In genomic region chr21:45309069-45309521, GRCh38 we compare ENCODE assay signal across 8 cellular contexts. TPM values are rescaled to one million over a fixed set of nuclear protein-coding genes. Genes with fewer than 3 reads are reported as not detected.
DNase-seq lines count a peak whose midpoint lies in the region; ATAC-seq and TF ChIP-seq lines count a peak whose summit lies in the region.

No MANE protein-coding gene starts in this region.

- TF ChIP-seq CTCF in fibroblast of the aortic adventitia (IDR thresholded peaks at IDR 0.05; ENCODE audit: insufficient read depth, low read length) (peak; percentile 72), omental fat pad (IDR thresholded peaks at IDR 0.05) (peak in 1 of 3 donors; percentile 9)

- H3K4me3 ChIP-seq in fibroblast of the aortic adventitia (ENCODE audit: low read depth, low read length), result no peak overlapping the region

- DNase-seq in GM03348 (ENCODE audit: low spot score), result peak; percentile 65
- DNase-seq in NCI-H1048 (lab: John Stamatoyannopoulos, UW), result peak; percentile 52
- peak; percentile 53 for DNase-seq in activated T-cell treated with anti-CD3 and anti-CD28 coated beads, Interleukin-2, amount 50 U/mL, for 1 hour
- peak; percentile 44 for DNase-seq in fibroblast of the aortic adventitia (ENCODE audit: low read depth)
- DNase-seq in omental fat pad (ENCODE audit: low spot score), result no peak
- DNase-seq in AG08395 (ENCODE audit: low spot score), result no peak

- ATAC-seq in omental fat pad (ENCODE audit: low FRiP score) (peak; percentile 72), GM18868 (IDR thresholded peaks at IDR 0.05; ENCODE audit: unreplicated experiment) (no peak), GM18907 (IDR thresholded peaks at IDR 0.05; ENCODE audit: unreplicated experiment) (no peak)

RNA-seq across cellular contexts. Expression of gene POFUT2, which starts 21.4 kb away (rescaled TPM):
- total RNA-seq in fibroblast of the aortic adventitia (ENCODE audit: low replicate concordance), result 23.8 and 48.6 TPM in 2 replicates
- total RNA-seq in omental fat pad, result 10 to 100 TPM; 17.5 to 48.9 (median 19.8) TPM

Comparison
In these comparisons a context has a peak if more than half of its experiments do, and no peak if none do; other contexts are left out.
1. DNase-seq: peak in GM03348 (single experiment), NCI-H1048 (single experiment), activated T-cell treated with anti-CD3 and anti-CD28 coated beads, Interleukin-2, amount 50 U/mL, for 1 hour (single experiment) and fibroblast of the aortic adventitia (single experiment); none in omental fat pad (single experiment) and AG08395 (single experiment).